Comparison of ENCODE assay signal across 1 cellular context in the genomic region with DNA sequence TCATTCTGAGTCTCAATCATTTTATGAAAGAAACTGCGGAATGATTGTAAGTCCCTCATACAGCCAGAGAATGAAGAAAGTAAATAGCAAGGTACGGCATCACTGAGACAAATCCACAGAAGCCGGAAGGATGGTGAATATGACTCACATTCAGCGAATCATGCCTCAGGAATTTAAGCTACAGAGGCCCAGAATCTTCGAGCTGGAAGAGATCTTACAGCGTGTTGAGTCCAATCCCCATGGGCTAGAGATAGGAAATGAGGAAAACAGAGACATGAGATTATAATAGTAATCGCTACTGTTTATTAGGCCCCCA.
TF ChIP-seq lines count a peak whose summit lies in the region.

No MANE protein-coding gene starts in this region.

TF ChIP-seq in HCT116, 20 proteins besides CTCF, POLR2A, EP300 and RAD21 (continued from another document):
- TF ChIP-seq, protein P1, sequence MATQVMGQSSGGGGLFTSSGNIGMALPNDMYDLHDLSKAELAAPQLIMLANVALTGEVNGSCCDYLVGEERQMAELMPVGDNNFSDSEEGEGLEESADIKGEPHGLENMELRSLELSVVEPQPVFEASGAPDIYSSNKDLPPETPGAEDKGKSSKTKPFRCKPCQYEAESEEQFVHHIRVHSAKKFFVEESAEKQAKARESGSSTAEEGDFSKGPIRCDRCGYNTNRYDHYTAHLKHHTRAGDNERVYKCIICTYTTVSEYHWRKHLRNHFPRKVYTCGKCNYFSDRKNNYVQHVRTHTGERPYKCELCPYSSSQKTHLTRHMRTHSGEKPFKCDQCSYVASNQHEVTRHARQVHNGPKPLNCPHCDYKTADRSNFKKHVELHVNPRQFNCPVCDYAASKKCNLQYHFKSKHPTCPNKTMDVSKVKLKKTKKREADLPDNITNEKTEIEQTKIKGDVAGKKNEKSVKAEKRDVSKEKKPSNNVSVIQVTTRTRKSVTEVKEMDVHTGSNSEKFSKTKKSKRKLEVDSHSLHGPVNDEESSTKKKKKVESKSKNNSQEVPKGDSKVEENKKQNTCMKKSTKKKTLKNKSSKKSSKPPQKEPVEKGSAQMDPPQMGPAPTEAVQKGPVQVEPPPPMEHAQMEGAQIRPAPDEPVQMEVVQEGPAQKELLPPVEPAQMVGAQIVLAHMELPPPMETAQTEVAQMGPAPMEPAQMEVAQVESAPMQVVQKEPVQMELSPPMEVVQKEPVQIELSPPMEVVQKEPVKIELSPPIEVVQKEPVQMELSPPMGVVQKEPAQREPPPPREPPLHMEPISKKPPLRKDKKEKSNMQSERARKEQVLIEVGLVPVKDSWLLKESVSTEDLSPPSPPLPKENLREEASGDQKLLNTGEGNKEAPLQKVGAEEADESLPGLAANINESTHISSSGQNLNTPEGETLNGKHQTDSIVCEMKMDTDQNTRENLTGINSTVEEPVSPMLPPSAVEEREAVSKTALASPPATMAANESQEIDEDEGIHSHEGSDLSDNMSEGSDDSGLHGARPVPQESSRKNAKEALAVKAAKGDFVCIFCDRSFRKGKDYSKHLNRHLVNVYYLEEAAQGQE (IDR thresholded peaks at IDR 0.05; ENCODE audit: low read depth): no peak
- TF ChIP-seq CEBPB (IDR thresholded peaks at IDR 0.05; ENCODE audit: low read depth): peak; percentile 65
- peak; percentile 91 for TF ChIP-seq SP1 (IDR thresholded peaks at IDR 0.05; ENCODE audit: low read depth)
- TF ChIP-seq EZH2phosphoT487 (IDR thresholded peaks at IDR 0.05; ENCODE audit: borderline replicate concordance): no peak
- TF ChIP-seq, protein P2, sequence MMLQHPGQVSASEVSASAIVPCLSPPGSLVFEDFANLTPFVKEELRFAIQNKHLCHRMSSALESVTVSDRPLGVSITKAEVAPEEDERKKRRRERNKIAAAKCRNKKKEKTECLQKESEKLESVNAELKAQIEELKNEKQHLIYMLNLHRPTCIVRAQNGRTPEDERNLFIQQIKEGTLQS (IDR thresholded peaks at IDR 0.05): peak; percentile 46; the same call in 1 of the 2 replicates
- TF ChIP-seq SRF (IDR thresholded peaks at IDR 0.05; ENCODE audit: low read depth): peak; percentile 79
- 0 out of 2 replicates have a peak, but pooled peaks have one; percentile 15 for TF ChIP-seq ELF1 (IDR thresholded peaks at IDR 0.05; ENCODE audit: borderline replicate concordance, low read depth)
- peak; percentile 80 for TF ChIP-seq TCF7L2 (IDR thresholded peaks at IDR 0.05; ENCODE audit: borderline replicate concordance, extremely low read depth, insufficient read depth, insufficient read length)
- no peak for TF ChIP-seq YY1 (IDR thresholded peaks at IDR 0.05; ENCODE audit: extremely low read depth, insufficient replicate concordance, low read depth, low read length)
- TF ChIP-seq ZNF274 (IDR thresholded peaks at IDR 0.05; ENCODE audit: low read depth, low read length): no peak
- peak; percentile 48 for TF ChIP-seq SIN3A (IDR thresholded peaks at IDR 0.05; ENCODE audit: low read depth)
- TF ChIP-seq EZH2 (IDR thresholded peaks at IDR 0.05): no peak
- TF ChIP-seq CBX3 (IDR thresholded peaks at IDR 0.05; ENCODE audit: low read depth): peak; percentile 91
- 0 out of 2 replicates have a peak, but pooled peaks have one; percentile 37 for TF ChIP-seq EGR1 (IDR thresholded peaks at IDR 0.05; ENCODE audit: low read depth)
